In the genomic region with DNA sequence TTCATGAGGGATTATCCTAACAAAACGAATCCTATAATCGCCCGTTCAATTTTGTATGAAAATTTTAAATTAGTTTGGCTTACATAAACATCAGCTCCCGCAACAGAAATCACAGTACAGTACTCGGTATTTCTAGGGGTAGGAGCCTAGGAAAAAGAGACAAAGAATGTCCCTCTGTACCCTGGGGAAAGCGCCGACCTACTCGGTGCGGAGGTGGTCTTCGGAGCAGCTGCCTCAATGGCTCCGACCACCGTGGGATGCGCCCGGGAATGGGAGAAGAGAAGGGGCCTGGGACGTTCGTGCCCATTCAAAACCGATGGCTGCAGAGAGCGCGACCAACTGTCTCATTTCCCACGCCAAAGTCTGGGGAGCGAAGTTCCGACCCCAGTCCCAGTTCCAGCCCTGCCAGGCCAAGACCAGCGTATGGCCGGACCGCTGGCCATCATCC, we compare ENCODE assay signal across 8 cellular contexts. TPM values are rescaled to one million over a fixed set of nuclear protein-coding genes. Genes with fewer than 3 reads are reported as not detected.
A peak's percentile ranks its signal among the peaks of the same experiment; 100 is the strongest.
DNase-seq lines count a peak whose midpoint lies in the region; ATAC-seq and TF ChIP-seq lines count a peak whose summit lies in the region.

No MANE protein-coding gene starts in this region.

- H3K27me3 ChIP-seq in BE2C: no peaks in the 10 kb centered on the region
- no peaks in the 10 kb centered on the region for H3K27me3 ChIP-seq in H9 (ENCODE audit: insufficient read depth, low read length)
- H3K27me3 ChIP-seq in testis: no peaks in the 10 kb centered on the region

- H3K23ac ChIP-seq in H9 (ENCODE audit: insufficient read length, low read depth, low read length): no peak overlapping the region

- no peak overlapping the region for H3T11ph ChIP-seq in H9 (ENCODE audit: low read length)

- no peaks in the 10 kb centered on the region; the same call in 1 of the 2 replicates for H3K79me2 ChIP-seq in H9 (ENCODE audit: insufficient read depth, low read length)

- no peak overlapping the region for H3K27ac ChIP-seq in H9 (ENCODE audit: insufficient read length, low read depth, low read length)
- peak overlapping the region; percentile 81 to 90 for H3K27ac ChIP-seq in testis

- H3K9me3 Mint-ChIP-seq in H9: no peaks in the 10 kb centered on the region; a peak in 2 of 5 replicates
- no peaks in the 10 kb centered on the region for H3K9me3 Mint-ChIP-seq in activated T-helper 2 cell treated with anti-CD3 and anti-CD28 coated beads, Interferon-gamma antibody, Interleukin-2, Interleukin-4, amounts not matched to agents 10 μg/mL and 5 μg/mL and 100 μg/mL, durations not matched to agents 14 hours and 24 hours and 36 hours
- H3K9me3 Mint-ChIP-seq in immature natural killer cell: no peaks in the 10 kb centered on the region

- WGBS in H9 (ENCODE audit: extremely low coverage, insufficient read length, low lambda C conversion rate): no CpG with 5 or more reads among the region's 25 CpGs
- 2 to 3% methylated on average over 11 to 25 of the region's 25 CpGs for WGBS in testis, 2 donors

- H3K4me1 Mint-ChIP-seq in H9 (peaks cover 21 to 25% of the 10 kb centered on the region in 2 experiments), immature natural killer cell (peaks cover 29 to 47% of the 10 kb centered on the region in 2 donors)
- H3K4me1 Mint-ChIP-seq in activated T-helper 2 cell treated with anti-CD3 and anti-CD28 coated beads, Interferon-gamma antibody, Interleukin-2, Interleukin-4, amounts not matched to agents 10 μg/mL and 5 μg/mL and 100 μg/mL, durations not matched to agents 14 hours and 24 hours and 36 hours (ENCODE audit: low read depth): peaks cover 27% of the 10 kb centered on the region

- no peak for TF ChIP-seq CTCF in BE2C (IDR thresholded peaks at IDR 0.05; ENCODE audit: low read depth, low read length)
- TF ChIP-seq CTCF in H9 (conservative IDR thresholded peaks at IDR 0.05): no peak
- no peak for TF ChIP-seq CTCF in testis (IDR thresholded peaks at IDR 0.05)
- TF ChIP-seq CTCF in GM13976 (IDR thresholded peaks at IDR 0.05; ENCODE audit: borderline replicate concordance, control extremely low read depth, extremely low read depth, insufficient read depth, missing control alignments): no peak

- no peak overlapping the region for H2BK15ac ChIP-seq in H9 (ENCODE audit: low read depth, low read length)

- no peak overlapping the region for H4K8ac ChIP-seq in H9 (replicated peaks; ENCODE audit: insufficient read length, low read depth, low read length)

- no peak overlapping the region for H3K18ac ChIP-seq in H9 (ENCODE audit: insufficient read length, low read depth, low read length)

- H3K4me1 ChIP-seq in BE2C (peaks cover 5% of the 10 kb centered on the region), H9 (ENCODE audit: insufficient read depth, low read length) (peaks cover 4% of the 10 kb centered on the region; the same call in 1 of the 2 replicates), testis (peaks cover 11% of the 10 kb centered on the region)

- DNase-seq in BE2C (no peak), H9 (no peak), immature natural killer cell (no peak), testis (no peak), HT-29 (ENCODE audit: low spot score) (no peak), GM13976 (ENCODE audit: low spot score) (no peak)
- DNase-seq in activated T-helper 2 cell treated with anti-CD3 and anti-CD28 coated beads, Interferon-gamma antibody, Interleukin-2, Interleukin-4, amounts not matched to agents 10 μg/mL and 5 μg/mL and 100 μg/mL, durations not matched to agents 14 hours and 24 hours and 36 hours (ENCODE audit: low spot score): no peak

- H3K36me3 ChIP-seq in BE2C (peaks cover 6% of the 10 kb centered on the region; the same call in 1 of the 2 replicates), testis (ENCODE audit: low read depth, missing control alignments) (no peaks in the 10 kb centered on the region)

- no peaks in the 10 kb centered on the region for H3K79me1 ChIP-seq in H9 (ENCODE audit: insufficient read depth, low read depth, low read length, poor library complexity, severe bottlenecking)

- H3K56ac ChIP-seq in H9 (ENCODE audit: insufficient read length, low read depth, low read length): no peak overlapping the region

- H3K14ac ChIP-seq in H9 (ENCODE audit: insufficient read depth, low read length): peak overlapping the region; percentile 6

- ATAC-seq in GM18511 (IDR thresholded peaks at IDR 0.05; ENCODE audit: unreplicated experiment): no peak

- no peak overlapping the region for H2AFZ ChIP-seq in H9 (ENCODE audit: low read length)

- no peak for TF ChIP-seq POLR2A in testis (IDR thresholded peaks at IDR 0.05)

- H2BK20ac ChIP-seq in H9 (ENCODE audit: low read depth, low read length, poor library complexity, severe bottlenecking): no peak overlapping the region

- H3K9me3 ChIP-seq in BE2C: no peaks in the 10 kb centered on the region
- H3K9me3 ChIP-seq in H9 (ENCODE audit: control insufficient read depth, low read depth, low read length): no peaks in the 10 kb centered on the region
- H3K9me3 ChIP-seq in testis: no peaks in the 10 kb centered on the region

- H3K36me3 Mint-ChIP-seq in H9 (ENCODE audit: insufficient read depth in 1 of 3, low read depth in 3 of 3): peaks cover 0 to 11% (median 4%) of the 10 kb centered on the region in 3 experiments; a peak in 5 of 7 replicates
- H3K36me3 Mint-ChIP-seq in activated T-helper 2 cell treated with anti-CD3 and anti-CD28 coated beads, Interferon-gamma antibody, Interleukin-2, Interleukin-4, amounts not matched to agents 10 μg/mL and 5 μg/mL and 100 μg/mL, durations not matched to agents 14 hours and 24 hours and 36 hours (ENCODE audit: low read depth): peaks cover 17% of the 10 kb centered on the region
- H3K36me3 Mint-ChIP-seq in immature natural killer cell: no peaks in the 10 kb centered on the region

- H3K23me2 ChIP-seq in H9 (ENCODE audit: insufficient read length, low read depth, low read length, poor library complexity, severe bottlenecking): peaks cover 10% of the 10 kb centered on the region

- H4K5ac ChIP-seq in H9 (ENCODE audit: insufficient read length, low read depth, low read length): no peak overlapping the region

- in situ Hi-C loops in GM13976 (cut with MboI; ENCODE audit: low sequenced_read_pairs, unreplicated experiment): no loop called here

- H3K27ac Mint-ChIP-seq in H9 (peak overlapping the region; percentile 28 to 93 (median 65); a peak in 6 of 7 replicates), immature natural killer cell (peak overlapping the region; percentile 79 to 92 (median 86))
- peak overlapping the region; percentile 51 for H3K27ac Mint-ChIP-seq in activated T-helper 2 cell treated with anti-CD3 and anti-CD28 coated beads, Interferon-gamma antibody, Interleukin-2, Interleukin-4, amounts not matched to agents 10 μg/mL and 5 μg/mL and 100 μg/mL, durations not matched to agents 14 hours and 24 hours and 36 hours

- H2BK120ac ChIP-seq in H9 (ENCODE audit: low read depth, low read length, poor library complexity, severe bottlenecking): no peak overlapping the region

- H2AK5ac ChIP-seq in H9 (ENCODE audit: insufficient read length, low read length): no peak overlapping the region

- H3K4me3 ChIP-seq in BE2C (ENCODE audit: low read depth, low read length): peak overlapping the region; percentile 89
- peak overlapping the region; percentile 76 to 79 for H3K4me3 ChIP-seq in testis

- no peak overlapping the region for H2BK12ac ChIP-seq in H9 (ENCODE audit: insufficient read length, low read depth, low read length)

- H4K91ac ChIP-seq in H9 (ENCODE audit: insufficient read length, low read depth, low read length): no peak overlapping the region

- peak overlapping the region; percentile 98 for H3K4me2 ChIP-seq in H9 (ENCODE audit: insufficient read depth, insufficient read length, low read length)

- H3K4ac ChIP-seq in H9 (ENCODE audit: low read depth, low read length): no peak overlapping the region

- peak overlapping the region; percentile 26 for H3K9ac ChIP-seq in H9 (ENCODE audit: extremely low read depth, insufficient read length, low read length)

- H4K20me1 ChIP-seq in H9 (ENCODE audit: control insufficient read depth, insufficient read depth, insufficient read length): no peaks in the 10 kb centered on the region

- H3K4me3 Mint-ChIP-seq in H9: peak overlapping the region; percentile 91 to 94
- H3K4me3 Mint-ChIP-seq in activated T-helper 2 cell treated with anti-CD3 and anti-CD28 coated beads, Interferon-gamma antibody, Interleukin-2, Interleukin-4, amounts not matched to agents 10 μg/mL and 5 μg/mL and 100 μg/mL, durations not matched to agents 14 hours and 24 hours and 36 hours (ENCODE audit: low read depth): peak overlapping the region; percentile 88
- H3K4me3 Mint-ChIP-seq in immature natural killer cell: peak overlapping the region; percentile 84 to 92 (median 90)

- no peaks in the 10 kb centered on the region for H3K27me3 Mint-ChIP-seq in H9 (ENCODE audit: low read depth)
- no peaks in the 10 kb centered on the region for H3K27me3 Mint-ChIP-seq in activated T-helper 2 cell treated with anti-CD3 and anti-CD28 coated beads, Interferon-gamma antibody, Interleukin-2, Interleukin-4, amounts not matched to agents 10 μg/mL and 5 μg/mL and 100 μg/mL, durations not matched to agents 14 hours and 24 hours and 36 hours (ENCODE audit: low read depth)
- peaks cover 0 to 8% (median 4%) of the 10 kb centered on the region in 3 donors for H3K27me3 Mint-ChIP-seq in immature natural killer cell (ENCODE audit: low read depth in 3 of 3)

- no peak overlapping the region for H2BK5ac ChIP-seq in H9 (ENCODE audit: insufficient read length, low read length)

- intact Hi-C loops in activated T-helper 2 cell treated with anti-CD3 and anti-CD28 coated beads, Interferon-gamma antibody, Interleukin-2, Interleukin-4, amounts not matched to agents 10 μg/mL and 5 μg/mL and 100 μg/mL, durations not matched to agents 14 hours and 24 hours and 36 hours (cut with micrococcal nuclease): loop anchor here (1.0 to 5.0 kb wide), 3 partner anchors 58 to 238 kb away; partner anchors contain the start of genes GPR137C, PSMC6, STYX and TXNDC16
- intact Hi-C loops in testis (cut with DNase I; ENCODE audit: low total_unique reads): no loop called here

RNA-seq across cellular contexts. Expression of gene GNPNAT1, which starts 0.6 kb away (rescaled TPM):
- polyA plus RNA-seq in BE2C (2012; ENCODE audit: insufficient read depth, insufficient read length, low read depth): 19.1 TPM
- 49.0 and 51.5 TPM in 2 replicates for total RNA-seq in H9 (2021)
- 29.4 and 34.8 TPM in 2 replicates for total RNA-seq in activated T-helper 2 cell treated with anti-CD3 and anti-CD28 coated beads, Interferon-gamma antibody, Interleukin-2, Interleukin-4, amounts not matched to agents 10 μg/mL and 5 μg/mL and 100 μg/mL, durations not matched to agents 14 hours and 24 hours and 36 hours
- polyA plus RNA-seq in immature natural killer cell: 10 to 100 TPM in 1 of 3 donors, 1 to 10 TPM in 2; 2.4 to 11.2 (median 6.5) TPM
- total RNA-seq in testis: 10 to 100 TPM; 18.7 to 19.9 TPM
- 37.6 TPM for polyA plus RNA-seq in testis (ENCODE audit: insufficient read depth, low read depth, low replicate concordance)
- 17.8 and 23.7 TPM in 2 replicates for total RNA-seq in HT-29 (2014; rRNA removed; shearing (Covaris generic))
